ENCODE assay signal across 8 cellular contexts in genomic region chr1:40438391-40439015, GRCh38. TPM values are rescaled to one million over a fixed set of nuclear protein-coding genes. Genes with fewer than 3 reads are reported as not detected.
DNase-seq lines count a peak whose midpoint lies in the region; ATAC-seq and TF ChIP-seq lines count a peak whose summit lies in the region.

No MANE protein-coding gene starts in this region.

- peak in 2 of 7 experiments; percentile 17 to 31 for DNase-seq in CD8-positive, alpha-beta T cell
- DNase-seq in GM20000 (ENCODE audit: low spot score): peak; percentile 25
- DNase-seq in RWPE2 (ENCODE audit: low spot score): no peak
- peak; percentile 13 for DNase-seq in fibroblast of gingiva (ENCODE audit: low read depth)
- DNase-seq in prostate gland (ENCODE audit: low spot score): no peak
- DNase-seq in UCSD-AML1 (lab: John Stamatoyannopoulos, UW; ENCODE audit: unreplicated experiment): no peak

- no peak overlapping the region for H3K27ac ChIP-seq in CD8-positive, alpha-beta T cell (ENCODE audit: low read depth, low read length)
- H3K27ac ChIP-seq in RWPE2 (ENCODE audit: poor library complexity, severe bottlenecking): no peak overlapping the region
- no peak overlapping the region for H3K27ac ChIP-seq in prostate gland

- POLR2A ChIA-PET in CD8-positive, alpha-beta T cell (lab: Charles Lee): interaction anchor here (0.6 to 0.8 kb wide), 2 partner anchors 305 to 337 kb away, joined by 3 to 4 read pairs; no protein-coding TSS in a partner anchor

- H3K4me3 Mint-ChIP-seq in CD8-positive, alpha-beta T cell: no peak overlapping the region

- H3K27me3 Mint-ChIP-seq in CD8-positive, alpha-beta T cell (ENCODE audit: low read depth): no peaks in the 10 kb centered on the region

- H3K27me3 ChIP-seq in CD8-positive, alpha-beta T cell (ENCODE audit: insufficient read depth, low read length): no peaks in the 10 kb centered on the region
- no peaks in the 10 kb centered on the region for H3K27me3 ChIP-seq in RWPE2 (ENCODE audit: insufficient read depth, poor library complexity, severe bottlenecking)
- no peaks in the 10 kb centered on the region for H3K27me3 ChIP-seq in prostate gland (replicated peaks; ENCODE audit: insufficient read depth)

- no peaks in the 10 kb centered on the region for H3K9me3 Mint-ChIP-seq in CD8-positive, alpha-beta T cell

- TF ChIP-seq POLR2A in prostate gland (IDR thresholded peaks at IDR 0.05): no peak

- H3K27ac Mint-ChIP-seq in CD8-positive, alpha-beta T cell: no peak overlapping the region

- H3K4me1 ChIP-seq in CD8-positive, alpha-beta T cell (ENCODE audit: insufficient read depth, low read length): no peaks in the 10 kb centered on the region
- H3K4me1 ChIP-seq in RWPE2 (ENCODE audit: insufficient read depth, poor library complexity, severe bottlenecking) (no peaks in the 10 kb centered on the region), prostate gland (replicated peaks) (no peaks in the 10 kb centered on the region)

- ATAC-seq in CD8-positive, alpha-beta T cell: peak; percentile 40
- ATAC-seq in RWPE2 (ENCODE audit: low read depth) (no peak), GM18909 (IDR thresholded peaks at IDR 0.05; ENCODE audit: poor library complexity, unreplicated experiment) (no peak), GM18511 (IDR thresholded peaks at IDR 0.05; ENCODE audit: unreplicated experiment) (no peak)

- intact Hi-C loops in CD8-positive, alpha-beta T cell (cut with DNase I, micrococcal nuclease): loop anchor here (1.0 to 2.0 kb wide), 2 partner anchors 294 kb away; no protein-coding TSS in a partner anchor
- intact Hi-C loops in prostate gland (cut with DNase I): no loop called here

- H3K9me3 ChIP-seq in CD8-positive, alpha-beta T cell (ENCODE audit: low read length): no peaks in the 10 kb centered on the region
- H3K9me3 ChIP-seq in RWPE2 (ENCODE audit: severe bottlenecking) (no peaks in the 10 kb centered on the region), prostate gland (no peaks in the 10 kb centered on the region)

- H3K36me3 ChIP-seq in CD8-positive, alpha-beta T cell (ENCODE audit: insufficient read depth, low read length): no peaks in the 10 kb centered on the region
- H3K36me3 ChIP-seq in RWPE2 (ENCODE audit: low read depth) (no peaks in the 10 kb centered on the region), prostate gland (no peaks in the 10 kb centered on the region)

- CTCF ChIA-PET in CD8-positive, alpha-beta T cell (lab: Charles Lee): interaction anchor here (0.6 to 5.5 kb wide), 28 partner anchors 9 to 520 kb away, joined by 3 to 37 read pairs (median 4); partner anchors contain the start of gene ZFP69B

- H3K4me1 Mint-ChIP-seq in CD8-positive, alpha-beta T cell (ENCODE audit: low read depth): peaks cover 2% of the 10 kb centered on the region

- no peaks in the 10 kb centered on the region for H3K36me3 Mint-ChIP-seq in CD8-positive, alpha-beta T cell

- TF ChIP-seq CTCF in CD8-positive, alpha-beta T cell (IDR thresholded peaks at IDR 0.05): peak; percentile 70
- TF ChIP-seq CTCF in GM20000 (IDR thresholded peaks at IDR 0.05; ENCODE audit: extremely low read depth, missing control alignments): peak; percentile 46
- peak; percentile 72 for TF ChIP-seq CTCF in RWPE2 (IDR thresholded peaks at IDR 0.05; ENCODE audit: poor library complexity, severe bottlenecking)
- TF ChIP-seq CTCF in prostate gland (IDR thresholded peaks at IDR 0.05): peak in 3 of 4 experiments; percentile 39 to 44 (median 43)

- no peak overlapping the region for H3K4me3 ChIP-seq in CD8-positive, alpha-beta T cell (ENCODE audit: low read depth, low read length)
- no peak overlapping the region for H3K4me3 ChIP-seq in RWPE2 (ENCODE audit: severe bottlenecking)
- H3K4me3 ChIP-seq in prostate gland: no peak overlapping the region

- 74% methylated on average over 3 of the region's 3 CpGs for WGBS in prostate gland

RNA-seq across cellular contexts. Expression of gene ZFP69B, which starts 11.8 kb away (rescaled TPM):
- total RNA-seq in CD8-positive, alpha-beta T cell: 1 to 10 TPM; 3.4 to 4.2 TPM
- 1 to 10 TPM in 1 of 2 donors, under 1 TPM in 1; 0.46 to 2.9 TPM for total RNA-seq in prostate gland

RNA-seq across cellular contexts. Expression of gene ZFP69, which starts 38.6 kb away (rescaled TPM):
- total RNA-seq in CD8-positive, alpha-beta T cell: under 1 TPM; 0.64 to 0.92 TPM
- total RNA-seq in prostate gland: 1 to 10 TPM; 3.1 to 3.2 TPM

Comparison
In these comparisons a context has a peak if more than half of its experiments do, and no peak if none do; other contexts are left out.
1. DNase-seq: peak in GM20000 (single experiment) and fibroblast of gingiva (single experiment); none in RWPE2 (single experiment), prostate gland (single experiment) and UCSD-AML1 (single experiment).
2. Peak in every context shown above with its lines, with median percentiles within 50 percentile points of each other: CTCF ChIP-seq.